Comparison of ENCODE assay signal across 9 cellular contexts in the genomic region with DNA sequence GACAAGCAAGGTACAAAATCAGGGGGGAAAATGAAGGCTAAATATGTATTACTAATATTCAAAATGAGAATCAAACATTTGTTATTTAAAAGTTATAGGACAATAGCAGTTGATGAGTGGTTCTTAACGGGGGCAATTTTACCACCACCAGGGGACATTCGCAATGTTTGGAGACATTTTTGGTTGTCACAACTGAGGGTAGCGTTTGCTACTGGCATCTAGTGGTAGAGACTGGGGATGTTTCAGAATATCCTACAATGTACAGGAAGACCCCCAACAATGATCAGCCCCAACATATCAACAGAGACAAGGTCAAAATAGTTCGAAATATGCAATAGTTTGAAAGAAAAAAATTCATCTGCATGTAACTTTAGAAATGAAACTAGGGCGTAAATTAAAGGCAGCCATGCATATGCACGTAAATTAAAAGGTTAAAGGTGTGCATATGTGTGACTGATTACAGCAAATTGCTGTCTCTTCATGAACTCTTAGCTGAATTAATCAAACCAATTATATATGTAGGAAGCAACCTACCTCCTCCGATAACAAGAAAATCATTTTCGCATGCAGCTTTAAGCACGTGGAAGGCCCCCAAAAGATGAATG.
DNase-seq lines count a peak whose midpoint lies in the region; ATAC-seq lines count a peak whose summit lies in the region.
"Had no signal": no experiment of that assay in that cellular context is flagged by ENCODE, and none has a peak within 500 bp of the region (broad histone marks: within the 10 kb centered on the region; RNA-seq: fewer than 3 reads in every experiment).

No MANE protein-coding gene starts in this region.

- H3K9ac ChIP-seq in Karpas-422 (ENCODE audit: low read length) = no peak overlapping the region

- H3K27ac Mint-ChIP-seq in activated CD8-positive, alpha-beta T cell treated with anti-CD3 and anti-CD28 coated beads, Interleukin-2, amount 10 ng/mL, durations not matched to agents 7 days and 5 days = no peak overlapping the region
- H3K27ac Mint-ChIP-seq: CD8-positive, alpha-beta memory T cell had no signal

- H3K4me1 ChIP-seq in Karpas-422 (ENCODE audit: low read length) = peaks cover 5% of the 10 kb centered on the region; the same call in 1 of the 2 replicates

- no peaks in the 10 kb centered on the region for H4K20me1 ChIP-seq in Karpas-422 (ENCODE audit: insufficient read depth, low read depth, low read length)

- no peaks in the 10 kb centered on the region for H3K9me3 ChIP-seq in Karpas-422 (ENCODE audit: low read length)

- POLR2A ChIA-PET in activated CD8-positive, alpha-beta T cell treated with anti-CD3 and anti-CD28 coated beads, Interleukin-2, amount 10 ng/mL, durations not matched to agents 7 days and 5 days (lab: Charles Lee) = interaction anchor here (0.7 kb wide), 1 partner anchor 234 kb away, joined by 6 read pairs; no protein-coding TSS in a partner anchor

- no peaks in the 10 kb centered on the region for H3K9me2 ChIP-seq in Karpas-422 (replicated peaks; ENCODE audit: insufficient read depth, low read length)

- no peaks in the 10 kb centered on the region for H3K9me3 Mint-ChIP-seq in activated CD8-positive, alpha-beta T cell treated with anti-CD3 and anti-CD28 coated beads, Interleukin-2, amount 10 ng/mL, durations not matched to agents 7 days and 5 days (ENCODE audit: insufficient read depth)
- H3K9me3 Mint-ChIP-seq: CD8-positive, alpha-beta memory T cell had no signal

- CTCF ChIA-PET in activated CD8-positive, alpha-beta T cell treated with anti-CD3 and anti-CD28 coated beads, Interleukin-2, amount 10 ng/mL, durations not matched to agents 7 days and 5 days (lab: Charles Lee) = interaction anchor here (0.7 to 1.9 kb wide), 9 partner anchors 14 to 288 kb away, joined by 3 to 10 read pairs (median 4); no protein-coding TSS in a partner anchor

- H3K36me3 ChIP-seq in Karpas-422 (ENCODE audit: insufficient read depth, low read length) = no peaks in the 10 kb centered on the region

- peaks cover 11% of the 10 kb centered on the region for H3K27me3 Mint-ChIP-seq in activated CD8-positive, alpha-beta T cell treated with anti-CD3 and anti-CD28 coated beads, Interleukin-2, amount 10 ng/mL, durations not matched to agents 7 days and 5 days (ENCODE audit: low read depth)

- DNase-seq in NCI-H1092 treated with DMSO at 0.1 percent for 48 hours (lab: John Stamatoyannopoulos, UW) = peak; percentile 13
- no peak for DNase-seq in NCI-H1092 (lab: John Stamatoyannopoulos, UW)
- DNase-seq in Karpas-422 = peak; percentile 79
- peak; percentile 36 for DNase-seq in activated CD8-positive, alpha-beta T cell treated with anti-CD3 and anti-CD28 coated beads, Interleukin-2, amount 10 ng/mL, durations not matched to agents 7 days and 5 days
- no peak for DNase-seq in left lobe of liver (ENCODE audit: low spot score)
- no peak for DNase-seq in NCI-H2171 treated with DMSO at 0.1 percent for 48 hours (lab: John Stamatoyannopoulos, UW)
- no peak for DNase-seq in NCI-H510A treated with DMSO at 0.1 percent for 48 hours (lab: John Stamatoyannopoulos, UW)

- no peak overlapping the region for H2AFZ ChIP-seq in Karpas-422 (ENCODE audit: low read length)

- no peak overlapping the region for H3K4me3 Mint-ChIP-seq in activated CD8-positive, alpha-beta T cell treated with anti-CD3 and anti-CD28 coated beads, Interleukin-2, amount 10 ng/mL, durations not matched to agents 7 days and 5 days
- H3K4me3 Mint-ChIP-seq: CD8-positive, alpha-beta memory T cell had no signal

- ATAC-seq in GM19035 (IDR thresholded peaks at IDR 0.05; ENCODE audit: unreplicated experiment) = peak; percentile 72
- peak; percentile 61 for ATAC-seq in activated CD8-positive, alpha-beta T cell treated with anti-CD3 and anti-CD28 coated beads, Interleukin-2, amount 10 ng/mL, durations not matched to agents 7 days and 5 days
- ATAC-seq in left lobe of liver = peak; percentile 84

- no peak overlapping the region for H3K27ac ChIP-seq in Karpas-422 (ENCODE audit: low read length)

- no peaks in the 10 kb centered on the region for H3K27me3 ChIP-seq in Karpas-422 (ENCODE audit: low read length)

- H3K4me2 ChIP-seq in Karpas-422 (ENCODE audit: low read depth, low read length, poor library complexity, severe bottlenecking) = no peak overlapping the region

- H3K4me1 Mint-ChIP-seq in activated CD8-positive, alpha-beta T cell treated with anti-CD3 and anti-CD28 coated beads, Interleukin-2, amount 10 ng/mL, durations not matched to agents 7 days and 5 days (ENCODE audit: low read depth) = no peaks in the 10 kb centered on the region

- H3K4me3 ChIP-seq in Karpas-422 (ENCODE audit: low read length) = no peak overlapping the region

- no peaks in the 10 kb centered on the region for H3K36me3 Mint-ChIP-seq in activated CD8-positive, alpha-beta T cell treated with anti-CD3 and anti-CD28 coated beads, Interleukin-2, amount 10 ng/mL, durations not matched to agents 7 days and 5 days (ENCODE audit: low read depth)
- H3K36me3 Mint-ChIP-seq: CD8-positive, alpha-beta memory T cell had no signal

- H3K79me2 ChIP-seq in Karpas-422 (ENCODE audit: low read length) = no peaks in the 10 kb centered on the region

Comparison
In these comparisons a context has a peak if more than half of its experiments do, and no peak if none do; other contexts are left out.
1. DNase-seq: peak in NCI-H1092 treated with DMSO at 0.1 percent for 48 hours (single experiment), Karpas-422 (single experiment) and activated CD8-positive, alpha-beta T cell treated with anti-CD3 and anti-CD28 coated beads, Interleukin-2, amount 10 ng/mL, durations not matched to agents 7 days and 5 days (single experiment); none in NCI-H1092 (single experiment), left lobe of liver (single experiment), NCI-H2171 treated with DMSO at 0.1 percent for 48 hours (single experiment) and NCI-H510A treated with DMSO at 0.1 percent for 48 hours (single experiment).
2. Peak in every context shown above with its lines, with median percentiles within 50 percentile points of each other: ATAC-seq.